ENCODE assay signal across 13 cellular contexts in the genomic region with DNA sequence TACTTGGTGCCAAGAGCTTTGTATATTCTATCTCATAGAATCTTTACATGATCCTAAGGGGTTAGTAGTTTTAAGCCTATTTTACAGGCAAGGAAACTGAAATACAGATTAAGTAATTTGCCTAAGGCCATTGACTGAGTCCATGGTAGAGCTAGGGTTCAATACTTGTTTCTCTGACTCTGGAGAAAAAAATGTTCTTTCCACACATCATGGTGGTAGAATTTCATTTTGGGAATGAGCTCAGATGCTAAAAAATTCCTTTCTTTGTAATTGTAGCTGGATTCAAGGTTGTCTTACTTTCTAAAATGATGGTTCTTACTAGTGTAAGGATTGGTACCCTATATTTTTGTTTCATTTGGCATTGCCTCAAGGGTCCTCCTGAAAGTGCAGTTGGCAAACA.
DNase-seq lines count a peak whose midpoint lies in the region; TF ChIP-seq lines count a peak whose summit lies in the region.
"Had no signal": no experiment of that assay in that cellular context is flagged by ENCODE, and none has a peak within 500 bp of the region (broad histone marks: within the 10 kb centered on the region; RNA-seq: fewer than 3 reads in every experiment).

No MANE protein-coding gene starts in this region.

- H4K8ac ChIP-seq in trophoblast cell (ENCODE audit: low read depth, low read length), result no peak overlapping the region

- POLR2A ChIA-PET in CD4-positive, alpha-beta memory T cell (lab: Charles Lee; ENCODE audit: partially characterized antibody), result interaction anchor here (1.3 to 2.5 kb wide), 2 partner anchors 44 to 164 kb away, joined by 6 to 10 read pairs; no protein-coding TSS in a partner anchor
- POLR2A ChIA-PET in SK-N-SH (lab: Yijun Ruan, JAX), result no interaction called here

- no peak for DNase-seq in CD4-positive, alpha-beta memory T cell
- DNase-seq in GM23248 (peak; percentile 18), adipocyte (ENCODE audit: low read depth) (peak; percentile 61), trophoblast cell (peak; percentile 32 to 93), SK-N-SH (no peak), DMS153 treated with DMSO at 0.1 percent for 48 hours (lab: John Stamatoyannopoulos, UW; ENCODE audit: unreplicated experiment) (no peak), putamen (ENCODE audit: low spot score) (no peak)
- DNase-seq: BE2C, H7, IMR-90, NCI-H187, NCI-H526 treated with DMSO at 0.1 percent for 48 hours, SHP77 treated with DMSO at 0.1 percent for 48 hours had no signal

- H3K14ac ChIP-seq in trophoblast cell (ENCODE audit: low read length), result no peak overlapping the region

- H3K4me2 ChIP-seq in GM23248 (ENCODE audit: unreplicated experiment) (no peak overlapping the region), trophoblast cell (ENCODE audit: low read length) (no peak overlapping the region), SK-N-SH (no peak overlapping the region)

- H2AK5ac ChIP-seq in trophoblast cell (ENCODE audit: low read length), result no peak overlapping the region

- peaks cover 6% of the 10 kb centered on the region; the same call in 1 of the 2 replicates for H3F3A ChIP-seq in GM23248 (ENCODE audit: insufficient read depth)
- H3F3A ChIP-seq in SK-N-SH (replicated peaks; ENCODE audit: insufficient read depth), result no peaks in the 10 kb centered on the region

- H2BK120ac ChIP-seq in trophoblast cell (ENCODE audit: insufficient read depth, low read length, poor library complexity), result no peak overlapping the region

- H3K4me3 Mint-ChIP-seq in CD4-positive, alpha-beta memory T cell, result no peak overlapping the region

- no peak for TF ChIP-seq RAD21 in SK-N-SH (IDR thresholded peaks at IDR 0.05; ENCODE audit: low read length)

- H3K79me1 ChIP-seq in trophoblast cell (ENCODE audit: low read length), result no peaks in the 10 kb centered on the region

- H3K79me2 ChIP-seq in GM23248 (ENCODE audit: insufficient read depth), result no peaks in the 10 kb centered on the region
- H3K79me2 ChIP-seq in trophoblast cell (ENCODE audit: control insufficient read depth, insufficient read depth, low read length, poor library complexity), result no peaks in the 10 kb centered on the region
- no peaks in the 10 kb centered on the region for H3K79me2 ChIP-seq in SK-N-SH (ENCODE audit: insufficient read depth)

- no peak overlapping the region for H3K18ac ChIP-seq in trophoblast cell (ENCODE audit: low read length)

- no peaks in the 10 kb centered on the region for H3K9me2 ChIP-seq in GM23248 (ENCODE audit: insufficient read depth)
- H3K9me2 ChIP-seq in SK-N-SH, result no peaks in the 10 kb centered on the region

- H2AFZ ChIP-seq in GM23248 (no peak overlapping the region), trophoblast cell (ENCODE audit: insufficient read depth, low read length, poor library complexity) (no peak overlapping the region), SK-N-SH (ENCODE audit: low read depth) (no peak overlapping the region)

- no peak for TF ChIP-seq EP300 in SK-N-SH (IDR thresholded peaks at IDR 0.05; ENCODE audit: borderline replicate concordance in 1 of 2, low read depth in 1 of 2, low read length in 1 of 2)

- no peak overlapping the region for H3K9ac ChIP-seq in GM23248
- no peak overlapping the region for H3K9ac ChIP-seq in adipocyte (ENCODE audit: low read length)
- no peak overlapping the region for H3K9ac ChIP-seq in trophoblast cell (ENCODE audit: low read length)
- H3K9ac ChIP-seq in SK-N-SH, result no peak overlapping the region

- in situ Hi-C loops in GM23248 (cut with MboI), result no loop called here

- no peak overlapping the region for H4K91ac ChIP-seq in trophoblast cell (ENCODE audit: low read depth, low read length)

- H3K4me3 ChIP-seq in CD4-positive, alpha-beta memory T cell (ENCODE audit: low read length in 2 of 2), result no peak overlapping the region
- H3K4me3 ChIP-seq in GM23248 (no peak overlapping the region), adipocyte (ENCODE audit: low read length) (no peak overlapping the region), trophoblast cell (ENCODE audit: low read depth, low read length) (no peak overlapping the region), SK-N-SH (ENCODE audit: low read depth in 2 of 2, low read length in 1 of 2) (no peak overlapping the region)

- no peak overlapping the region for H3K4ac ChIP-seq in trophoblast cell (ENCODE audit: low read depth, low read length)

- no peak for TF ChIP-seq CTCF in SK-N-SH (IDR thresholded peaks at IDR 0.05)

- H3K23ac ChIP-seq in trophoblast cell (ENCODE audit: low read length), result no peak overlapping the region

- no peaks in the 10 kb centered on the region for H3K9me3 ChIP-seq in CD4-positive, alpha-beta memory T cell (ENCODE audit: control insufficient read depth in 1 of 2, low read length in 2 of 2)
- H3K9me3 ChIP-seq in GM23248 (ENCODE audit: low read depth), result no peaks in the 10 kb centered on the region
- H3K9me3 ChIP-seq in adipocyte (ENCODE audit: control insufficient read depth, low read length), result no peaks in the 10 kb centered on the region
- no peaks in the 10 kb centered on the region for H3K9me3 ChIP-seq in trophoblast cell (ENCODE audit: insufficient read depth, low read depth, low read length)
- H3K9me3 ChIP-seq in SK-N-SH, result no peaks in the 10 kb centered on the region
- H3K9me3 ChIP-seq: BE2C had no signal

- H4K20me1 ChIP-seq in GM23248 (ENCODE audit: insufficient read depth), result no peaks in the 10 kb centered on the region
- no peaks in the 10 kb centered on the region for H4K20me1 ChIP-seq in SK-N-SH (ENCODE audit: insufficient read depth)

- no peak overlapping the region for H4K12ac ChIP-seq in trophoblast cell (ENCODE audit: low read depth, low read length)

- no peaks in the 10 kb centered on the region for H3K9me3 Mint-ChIP-seq in CD4-positive, alpha-beta memory T cell

- CTCF ChIA-PET in CD4-positive, alpha-beta memory T cell (lab: Charles Lee; ENCODE audit: partially characterized antibody), result interaction anchor here (1.3 kb wide), 1 partner anchor 30 kb away, joined by 3 read pairs; no protein-coding TSS in a partner anchor
- CTCF ChIA-PET in SK-N-SH (lab: Yijun Ruan, JAX), result no interaction called here

- H3K4me1 Mint-ChIP-seq in CD4-positive, alpha-beta memory T cell, result peaks cover 45 to 63% (median 47%) of the 10 kb centered on the region in 4 donors

- H2BK12ac ChIP-seq in trophoblast cell (ENCODE audit: low read length), result no peak overlapping the region

- no peak overlapping the region for H3K27ac ChIP-seq in CD4-positive, alpha-beta memory T cell (ENCODE audit: low read depth, low read length)
- H3K27ac ChIP-seq in GM23248, result no peak overlapping the region
- no peak overlapping the region for H3K27ac ChIP-seq in trophoblast cell (ENCODE audit: low read depth, low read length)
- H3K27ac ChIP-seq in SK-N-SH (ENCODE audit: low read depth in 2 of 2, low read length in 1 of 2), result no peak overlapping the region

- H3K4me1 ChIP-seq in CD4-positive, alpha-beta memory T cell (ENCODE audit: insufficient read depth, low read length), result peaks cover 79% of the 10 kb centered on the region
- H3K4me1 ChIP-seq in GM23248 (ENCODE audit: insufficient read depth) (peaks cover 9% of the 10 kb centered on the region; the same call in 1 of the 2 replicates), adipocyte (ENCODE audit: control insufficient read depth, insufficient read depth, low read length) (peaks cover under 1% of the 10 kb centered on the region), trophoblast cell (ENCODE audit: control insufficient read depth in 1 of 2, insufficient read depth in 2 of 2, low read length in 2 of 2) (peaks cover 0 to 2% of the 10 kb centered on the region in 2 experiments), SK-N-SH (ENCODE audit: control insufficient read depth in 1 of 2, insufficient read depth in 2 of 2, low read depth in 1 of 2, low read length in 1 of 2) (peaks cover 0 to 7% of the 10 kb centered on the region in 2 experiments; a peak in 2 of 4 replicates)
- H3K4me1 ChIP-seq: BE2C had no signal

- no peaks in the 10 kb centered on the region for H3K36me3 ChIP-seq in CD4-positive, alpha-beta memory T cell (ENCODE audit: insufficient read depth, low read length)
- H3K36me3 ChIP-seq in GM23248 (ENCODE audit: low read depth) (no peaks in the 10 kb centered on the region), adipocyte (ENCODE audit: control insufficient read depth, insufficient read depth, low read length, severe bottlenecking) (no peaks in the 10 kb centered on the region), trophoblast cell (ENCODE audit: control insufficient read depth in 1 of 2, insufficient read depth in 2 of 2, low read length in 2 of 2) (no peaks in the 10 kb centered on the region), SK-N-SH (replicated peaks in 1 of 2; ENCODE audit: control insufficient read depth in 1 of 2, insufficient read depth in 2 of 2, low read length in 1 of 2) (no peaks in the 10 kb centered on the region)
- H3K36me3 ChIP-seq: BE2C had no signal

- no peak overlapping the region for H2BK5ac ChIP-seq in trophoblast cell (ENCODE audit: low read depth, low read length, poor library complexity)

- H3K36me3 Mint-ChIP-seq in CD4-positive, alpha-beta memory T cell, result no peaks in the 10 kb centered on the region

- no peaks in the 10 kb centered on the region for H3K27me3 Mint-ChIP-seq in CD4-positive, alpha-beta memory T cell

- H3K27me3 ChIP-seq in CD4-positive, alpha-beta memory T cell (ENCODE audit: insufficient read depth, low read length), result no peaks in the 10 kb centered on the region
- H3K27me3 ChIP-seq in GM23248 (replicated peaks; ENCODE audit: insufficient read depth) (no peaks in the 10 kb centered on the region), adipocyte (replicated peaks; ENCODE audit: control insufficient read depth, insufficient read depth, low read length) (no peaks in the 10 kb centered on the region), trophoblast cell (ENCODE audit: insufficient read depth, low read length) (no peaks in the 10 kb centered on the region), SK-N-SH (ENCODE audit: insufficient read depth) (no peaks in the 10 kb centered on the region)
- H3K27me3 ChIP-seq: BE2C had no signal

- peak overlapping the region in 4 of 7 donors; percentile 37 to 79 (median 48) for H3K27ac Mint-ChIP-seq in CD4-positive, alpha-beta memory T cell

- intact Hi-C loops in CD4-positive, alpha-beta memory T cell (cut with micrococcal nuclease), result loop anchor here (5.0 kb wide), 2 partner anchors 45 to 155 kb away; a partner anchor contains a TSS

TF ChIP-seq in SK-N-SH, 30 proteins besides CTCF, POLR2A, EP300 and RAD21 (continues in another document):
- no peak for TF ChIP-seq YY1 (IDR thresholded peaks at IDR 0.05; ENCODE audit: low read depth)
- no peak for TF ChIP-seq FOSL2 (IDR thresholded peaks at IDR 0.05; ENCODE audit: borderline replicate concordance, low read depth)
- TF ChIP-seq, protein P1, sequence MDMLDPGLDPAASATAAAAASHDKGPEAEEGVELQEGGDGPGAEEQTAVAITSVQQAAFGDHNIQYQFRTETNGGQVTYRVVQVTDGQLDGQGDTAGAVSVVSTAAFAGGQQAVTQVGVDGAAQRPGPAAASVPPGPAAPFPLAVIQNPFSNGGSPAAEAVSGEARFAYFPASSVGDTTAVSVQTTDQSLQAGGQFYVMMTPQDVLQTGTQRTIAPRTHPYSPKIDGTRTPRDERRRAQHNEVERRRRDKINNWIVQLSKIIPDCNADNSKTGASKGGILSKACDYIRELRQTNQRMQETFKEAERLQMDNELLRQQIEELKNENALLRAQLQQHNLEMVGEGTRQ (IDR thresholded peaks at IDR 0.05; ENCODE audit: borderline replicate concordance, low read depth, low read length), result no peak
- no peak for TF ChIP-seq GATA2 (CRISPR knock-in tag; IDR thresholded peaks at IDR 0.05)

Comparison
In these comparisons a context has a peak if more than half of its experiments do, and no peak if none do; other contexts are left out.
1. DNase-seq: peak in GM23248 (single experiment), adipocyte (single experiment) and trophoblast cell (2 of 2); none in CD4-positive, alpha-beta memory T cell (0 of 5), SK-N-SH (single experiment), DMS153 treated with DMSO at 0.1 percent for 48 hours (single experiment) and putamen (single experiment).